ENCODE assay signal across 17 cellular contexts in genomic region chr6:8025191-8025590, GRCh38. TPM values are rescaled to one million over a fixed set of nuclear protein-coding genes. Genes with fewer than 3 reads are reported as not detected.
DNase-seq lines count a peak whose midpoint lies in the region; ATAC-seq and TF ChIP-seq lines count a peak whose summit lies in the region.
"Had no signal": no experiment of that assay in that cellular context is flagged by ENCODE, and none has a peak within 500 bp of the region (broad histone marks: within the 10 kb centered on the region; RNA-seq: fewer than 3 reads in every experiment).

No MANE protein-coding gene starts in this region.

- H3K27ac ChIP-seq in GM23338 (ENCODE audit: low read depth): no peak overlapping the region
- H3K27ac ChIP-seq: BLaER1, GM23248, KMS-11 had no signal

- TF ChIP-seq CTCF in GM23338 (conservative IDR thresholded peaks at IDR 0.05; ENCODE audit: low read depth in 2 of 2) (no peak), progenitor cell of endocrine pancreas (IDR thresholded peaks at IDR 0.05; ENCODE audit: unreplicated experiment) (no peak), Caco-2 (IDR thresholded peaks at IDR 0.05; ENCODE audit: insufficient read depth in 1 of 2, low read depth in 1 of 2, low read length in 1 of 2, severe bottlenecking in 1 of 2, unreplicated experiment in 1 of 2) (no peak)

- peaks cover 1% of the 10 kb centered on the region for H3K27me3 Mint-ChIP-seq in GM23338 (ENCODE audit: insufficient read depth, low read depth, poor library complexity)
- no peaks in the 10 kb centered on the region for H3K27me3 Mint-ChIP-seq in progenitor cell of endocrine pancreas
- H3K27me3 Mint-ChIP-seq in Caco-2 (ENCODE audit: insufficient read depth, unreplicated experiment): no peaks in the 10 kb centered on the region
- H3K27me3 Mint-ChIP-seq: CD4-positive, alpha-beta memory T cell had no signal

- ATAC-seq in GM23338: no peak
- ATAC-seq in GM18511 (IDR thresholded peaks at IDR 0.05; ENCODE audit: unreplicated experiment): no peak
- ATAC-seq: HCT116 had no signal

- H3K9me3 Mint-ChIP-seq in GM23338 (no peaks in the 10 kb centered on the region), progenitor cell of endocrine pancreas (ENCODE audit: low read depth) (peaks cover 3% of the 10 kb centered on the region), Caco-2 (ENCODE audit: unreplicated experiment) (no peaks in the 10 kb centered on the region)
- H3K9me3 Mint-ChIP-seq: CD4-positive, alpha-beta memory T cell had no signal

- no TSS peak for BruUV-seq in Caco-2 (replicated peaks; lab: Mats Ljungman, UMichigan)

- H4K20me1 ChIP-seq in GM23338 (replicated peaks; ENCODE audit: insufficient read depth): peaks cover 5% of the 10 kb centered on the region; the same call in 1 of the 2 replicates

- H2AFZ ChIP-seq in GM23338: no peak overlapping the region
- H2AFZ ChIP-seq: GM23248 had no signal

- intact Hi-C loops in Caco-2 (cut with micrococcal nuclease; ENCODE audit: unreplicated experiment): no loop called here

- H3K4me1 ChIP-seq in GM23338 (ENCODE audit: insufficient read depth) (no peaks in the 10 kb centered on the region; the same call in 1 of the 2 replicates), adipocyte (ENCODE audit: control insufficient read depth, insufficient read depth, low read length) (peaks cover 22% of the 10 kb centered on the region), Caco-2 (0 out of 2 replicates have a peak, but pooled peaks cover 5% of the 10 kb centered on the region)

- no peak overlapping the region for H3K4me2 ChIP-seq in GM23338
- H3K4me2 ChIP-seq: BLaER1, KMS-11 had no signal

- H3K36me3 ChIP-seq in GM23338 (ENCODE audit: insufficient read depth): no peaks in the 10 kb centered on the region
- no peaks in the 10 kb centered on the region for H3K36me3 ChIP-seq in adipocyte (ENCODE audit: control insufficient read depth, insufficient read depth, low read length, severe bottlenecking)
- no peaks in the 10 kb centered on the region for H3K36me3 ChIP-seq in Caco-2 (ENCODE audit: control insufficient read depth, insufficient read depth, low read length)

- no peak overlapping the region for H3K4me3 Mint-ChIP-seq in GM23338
- no peak overlapping the region for H3K4me3 Mint-ChIP-seq in progenitor cell of endocrine pancreas (ENCODE audit: low read depth)
- no peak overlapping the region for H3K4me3 Mint-ChIP-seq in Caco-2 (ENCODE audit: unreplicated experiment)
- H3K4me3 Mint-ChIP-seq: CD14-positive monocyte; CD4-positive, alpha-beta memory T cell had no signal

- H3K79me2 ChIP-seq in GM23338 (replicated peaks; ENCODE audit: insufficient read depth): peaks cover 19% of the 10 kb centered on the region

- no peaks in the 10 kb centered on the region for H3K27me3 ChIP-seq in GM23338 (ENCODE audit: insufficient read depth)
- H3K27me3 ChIP-seq in adipocyte (replicated peaks; ENCODE audit: control insufficient read depth, insufficient read depth, low read length): no peaks in the 10 kb centered on the region
- no peaks in the 10 kb centered on the region for H3K27me3 ChIP-seq in Caco-2 (replicated peaks; ENCODE audit: control insufficient read depth, insufficient read depth, low read length)
- H3K27me3 ChIP-seq: BLaER1 had no signal

- POLR2A ChIA-PET in Caco-2 (lab: Charles Lee): no interaction called here

- peaks cover 15% of the 10 kb centered on the region for H3K4me1 Mint-ChIP-seq in GM23338
- H3K4me1 Mint-ChIP-seq in progenitor cell of endocrine pancreas (ENCODE audit: low read depth): peaks cover 13% of the 10 kb centered on the region
- no peaks in the 10 kb centered on the region for H3K4me1 Mint-ChIP-seq in Caco-2 (ENCODE audit: low read depth, unreplicated experiment)

- DNase-seq in GM23338 (ENCODE audit: low spot score) (no peak), adipocyte (ENCODE audit: low read depth) (peak; percentile 4), myocyte (ENCODE audit: low read depth) (peak; percentile 74), progenitor cell of endocrine pancreas (ENCODE audit: low spot score, unreplicated experiment) (no peak), T-helper 2 cell (no peak), Caco-2 (no peak)
- DNase-seq: 8988T; Calu3; CD4-positive, alpha-beta memory T cell; DMS79 treated with DMSO at 0.1 percent for 48 hours; GF-D8; GM23248 had no signal

- H3K27ac Mint-ChIP-seq in GM23338: peak overlapping the region; percentile 21; the same call in 1 of the 2 replicates
- H3K27ac Mint-ChIP-seq in progenitor cell of endocrine pancreas: peak overlapping the region; percentile 52
- no peak overlapping the region for H3K27ac Mint-ChIP-seq in Caco-2 (ENCODE audit: unreplicated experiment)
- H3K27ac Mint-ChIP-seq: CD14-positive monocyte; CD4-positive, alpha-beta memory T cell had no signal

- H3K9me2 ChIP-seq in GM23338 (ENCODE audit: insufficient read depth): no peaks in the 10 kb centered on the region

- H3F3A ChIP-seq in GM23338 (replicated peaks; ENCODE audit: low read depth): no peaks in the 10 kb centered on the region

- CTCF ChIA-PET in Caco-2 (lab: Charles Lee): no interaction called here

- H3K4me3 ChIP-seq in GM23338 (no peak overlapping the region), adipocyte (ENCODE audit: low read length) (no peak overlapping the region), Caco-2 (ENCODE audit: low read depth, low read length) (no peak overlapping the region)
- H3K4me3 ChIP-seq: BLaER1, GM23248 had no signal

- no peaks in the 10 kb centered on the region for H3K9me3 ChIP-seq in adipocyte (ENCODE audit: control insufficient read depth, low read length)
- no peaks in the 10 kb centered on the region for H3K9me3 ChIP-seq in Caco-2

- H3K9ac ChIP-seq in adipocyte (ENCODE audit: low read length): no peak overlapping the region
- H3K9ac ChIP-seq: BLaER1, GM23248, KMS-11 had no signal

- H3K36me3 Mint-ChIP-seq in GM23338 (ENCODE audit: low read depth) (0 out of 3 replicates have a peak, but pooled peaks cover 4% of the 10 kb centered on the region), progenitor cell of endocrine pancreas (ENCODE audit: insufficient read depth) (peaks cover 12% of the 10 kb centered on the region), Caco-2 (ENCODE audit: insufficient read depth, unreplicated experiment) (no peaks in the 10 kb centered on the region)

TF ChIP-seq in GM23338, 12 proteins besides CTCF, POLR2A, EP300 and RAD21:
- TF ChIP-seq ZNF331 (CRISPR knock-in tag; IDR thresholded peaks at IDR 0.05; ENCODE audit: low read depth) (no peak), EZH2phosphoT487 (IDR thresholded peaks at IDR 0.05; ENCODE audit: unreplicated experiment) (no peak), STAT1 (IDR thresholded peaks at IDR 0.05; ENCODE audit: unreplicated experiment) (no peak), JUNB (IDR thresholded peaks at IDR 0.05; ENCODE audit: unreplicated experiment) (no peak), POLR2AphosphoS5 (IDR thresholded peaks at IDR 0.05; ENCODE audit: low read depth) (no peak)

RNA-seq across cellular contexts. Expression of gene BLOC1S5, which starts 39.0 kb away (rescaled TPM):
- 14.9 and 17.3 TPM in 2 replicates for total RNA-seq in GM23338 (2014; rRNA removed; shearing (Covaris generic))
- polyA plus RNA-seq in GM23338 (2016; fragmentation: Nextera tagmentation; extraction: Ambion mirVana): 16.6 and 19.3 TPM in 2 replicates
- total RNA-seq in myocyte: 14.1 and 24.1 TPM in 2 replicates
- polyA plus RNA-seq in myocyte (2012): 8.0 TPM
- 24.4 and 26.4 TPM in 2 replicates for total RNA-seq in progenitor cell of endocrine pancreas
- total RNA-seq in Caco-2 (2022): 15.0 and 16.4 TPM in 2 replicates

Comparison
In these comparisons a context has a peak if more than half of its experiments do, and no peak if none do; other contexts are left out.
1. DNase-seq: peak in adipocyte (single experiment) and myocyte (single experiment); none in GM23338 (single experiment), progenitor cell of endocrine pancreas (single experiment), T-helper 2 cell (0 of 5) and Caco-2 (0 of 2).